ENCODE assay signal across 11 cellular contexts in genomic region chr10:79113827-79114226, GRCh38. TPM values are rescaled to one million over a fixed set of nuclear protein-coding genes. Genes with fewer than 3 reads are reported as not detected.
DNase-seq lines count a peak whose midpoint lies in the region; ATAC-seq and TF ChIP-seq lines count a peak whose summit lies in the region.
"Had no signal": no experiment of that assay in that cellular context is flagged by ENCODE, and none has a peak within 500 bp of the region (broad histone marks: within the 10 kb centered on the region; RNA-seq: fewer than 3 reads in every experiment).

No MANE protein-coding gene starts in this region.

- ATAC-seq in CD4-positive, CD25-positive, alpha-beta regulatory T cell (ENCODE audit: low read depth in 2 of 2), result no peak
- ATAC-seq in HG02623 (IDR thresholded peaks at IDR 0.05; ENCODE audit: unreplicated experiment), result no peak

- H3K9ac ChIP-seq in trophoblast cell (ENCODE audit: low read length), result no peak overlapping the region

- no peak overlapping the region for H3K14ac ChIP-seq in trophoblast cell (ENCODE audit: low read length)

- no peak overlapping the region for H4K8ac ChIP-seq in trophoblast cell (ENCODE audit: low read depth, low read length)

- H2AK5ac ChIP-seq in trophoblast cell (ENCODE audit: low read length), result no peak overlapping the region

- no peaks in the 10 kb centered on the region for H3K4me1 ChIP-seq in CD4-positive, CD25-positive, alpha-beta regulatory T cell (ENCODE audit: control insufficient read depth, insufficient read depth, low read length, poor library complexity, severe bottlenecking)
- H3K4me1 ChIP-seq in trophoblast cell (ENCODE audit: control insufficient read depth in 1 of 2, insufficient read depth in 2 of 2, low read length in 2 of 2), result peaks cover 0 to 13% of the 10 kb centered on the region in 2 experiments

- no peak overlapping the region for H2AFZ ChIP-seq in trophoblast cell (ENCODE audit: insufficient read depth, low read length, poor library complexity)

- H3K18ac ChIP-seq in trophoblast cell (ENCODE audit: low read length), result no peak overlapping the region

- H3K4me2 ChIP-seq in trophoblast cell (ENCODE audit: low read length), result no peak overlapping the region

- no peaks in the 10 kb centered on the region for H3K79me1 ChIP-seq in trophoblast cell (ENCODE audit: low read length)

- H3K4me3 ChIP-seq in CD4-positive, CD25-positive, alpha-beta regulatory T cell (ENCODE audit: low read depth, low read length), result no peak overlapping the region
- H3K4me3 ChIP-seq in trophoblast cell (ENCODE audit: low read depth, low read length), result no peak overlapping the region
- no peak overlapping the region for H3K4me3 ChIP-seq in coronary artery

- no peak overlapping the region for H2BK12ac ChIP-seq in trophoblast cell (ENCODE audit: low read length)

- no peak for TF ChIP-seq CTCF in glutamatergic neuron (IDR thresholded peaks at IDR 0.05; ENCODE audit: partially characterized antibody, unreplicated experiment)
- no peak for TF ChIP-seq CTCF in coronary artery (IDR thresholded peaks at IDR 0.05)
- no peak for TF ChIP-seq CTCF in GM20000 (IDR thresholded peaks at IDR 0.05; ENCODE audit: extremely low read depth, missing control alignments)

- peaks cover 1% of the 10 kb centered on the region for H3K36me3 ChIP-seq in CD4-positive, CD25-positive, alpha-beta regulatory T cell (ENCODE audit: control insufficient read depth, insufficient read depth, low read length)
- H3K36me3 ChIP-seq in trophoblast cell (ENCODE audit: control insufficient read depth in 1 of 2, insufficient read depth in 2 of 2, low read length in 2 of 2), result peaks cover 50 to 52% of the 10 kb centered on the region in 2 experiments

- H3K4me1 Mint-ChIP-seq in CD4-positive, CD25-positive, alpha-beta regulatory T cell, result peaks cover 0 to 57% (median 17%) of the 10 kb centered on the region in 4 donors
- peaks cover 65% of the 10 kb centered on the region for H3K4me1 Mint-ChIP-seq in glutamatergic neuron (ENCODE audit: low read depth, unreplicated experiment)

- no peak overlapping the region for H2BK5ac ChIP-seq in trophoblast cell (ENCODE audit: low read depth, low read length, poor library complexity)

- no peak overlapping the region for H4K12ac ChIP-seq in trophoblast cell (ENCODE audit: low read depth, low read length)

- no peak overlapping the region for H3K23ac ChIP-seq in trophoblast cell (ENCODE audit: low read length)

- H3K27ac ChIP-seq in CD4-positive, CD25-positive, alpha-beta regulatory T cell (ENCODE audit: insufficient read depth, low read length, poor library complexity, severe bottlenecking), result no peak overlapping the region
- H3K27ac ChIP-seq in trophoblast cell (ENCODE audit: low read depth, low read length) (no peak overlapping the region), coronary artery (no peak overlapping the region)

- H3K36me3 Mint-ChIP-seq in CD4-positive, CD25-positive, alpha-beta regulatory T cell, result no peaks in the 10 kb centered on the region
- H3K36me3 Mint-ChIP-seq in glutamatergic neuron (ENCODE audit: unreplicated experiment), result no peaks in the 10 kb centered on the region

- no peaks in the 10 kb centered on the region for H3K9me3 Mint-ChIP-seq in CD4-positive, CD25-positive, alpha-beta regulatory T cell
- H3K9me3 Mint-ChIP-seq in glutamatergic neuron (ENCODE audit: unreplicated experiment), result peaks cover 14% of the 10 kb centered on the region
- H3K9me3 Mint-ChIP-seq: CD8-positive, alpha-beta memory T cell had no signal

- WGBS in trophoblast cell (ENCODE audit: extremely low coverage, insufficient coverage, insufficient read length), result no CpG with 5 or more reads among the region's 9 CpGs

- no peak overlapping the region for H4K91ac ChIP-seq in trophoblast cell (ENCODE audit: low read depth, low read length)

- H3K79me2 ChIP-seq in trophoblast cell (ENCODE audit: control insufficient read depth, insufficient read depth, low read length, poor library complexity), result peaks cover 21% of the 10 kb centered on the region

- H3K27me3 Mint-ChIP-seq in CD4-positive, CD25-positive, alpha-beta regulatory T cell, result no peaks in the 10 kb centered on the region
- peaks cover 22% of the 10 kb centered on the region for H3K27me3 Mint-ChIP-seq in glutamatergic neuron (ENCODE audit: unreplicated experiment)
- H3K27me3 Mint-ChIP-seq: CD8-positive, alpha-beta memory T cell had no signal

- DNase-seq in CD4-positive, CD25-positive, alpha-beta regulatory T cell, result no peak
- DNase-seq in SK-N-DZ (ENCODE audit: low spot score) (peak; percentile 28), glutamatergic neuron (no peak), trophoblast cell (no peak), coronary artery (ENCODE audit: low spot score) (no peak), NCI-H1105 treated with DMSO at 0.1 percent for 48 hours (lab: John Stamatoyannopoulos, UW) (no peak), GM20000 (ENCODE audit: low spot score) (no peak)
- DNase-seq: CD8-positive, alpha-beta memory T cell; NCI-H1930; stimulated activated CD4-positive, alpha-beta T cell treated with anti-CD3 and anti-CD28 coated beads, Interleukin-4, amount 100 ng/mL, for 4 hours had no signal

- H3K27ac Mint-ChIP-seq in CD4-positive, CD25-positive, alpha-beta regulatory T cell, result peak overlapping the region; percentile 36 to 94 (median 42)
- H3K27ac Mint-ChIP-seq in glutamatergic neuron (ENCODE audit: unreplicated experiment), result peak overlapping the region; percentile 89

- peak overlapping the region; percentile 49 for H3K4ac ChIP-seq in trophoblast cell (ENCODE audit: low read depth, low read length)

- no peak overlapping the region for H2BK120ac ChIP-seq in trophoblast cell (ENCODE audit: insufficient read depth, low read length, poor library complexity)

- no peak overlapping the region for H3K4me3 Mint-ChIP-seq in CD4-positive, CD25-positive, alpha-beta regulatory T cell
- H3K4me3 Mint-ChIP-seq in glutamatergic neuron (ENCODE audit: unreplicated experiment), result peak overlapping the region; percentile 50
- H3K4me3 Mint-ChIP-seq: CD8-positive, alpha-beta memory T cell had no signal

- no peaks in the 10 kb centered on the region for H3K9me3 ChIP-seq in CD4-positive, CD25-positive, alpha-beta regulatory T cell (ENCODE audit: control insufficient read depth in 2 of 2, low read length in 2 of 2)
- no peaks in the 10 kb centered on the region for H3K9me3 ChIP-seq in trophoblast cell (ENCODE audit: insufficient read depth, low read depth, low read length)

- H3K27me3 ChIP-seq in CD4-positive, CD25-positive, alpha-beta regulatory T cell (ENCODE audit: control insufficient read depth, insufficient read depth, low read length), result no peaks in the 10 kb centered on the region
- H3K27me3 ChIP-seq in trophoblast cell (ENCODE audit: insufficient read depth, low read length), result no peaks in the 10 kb centered on the region

RNA-seq across cellular contexts. Expression of gene ZMIZ1, which starts 45.1 kb away (rescaled TPM):
- 34.8 TPM for total RNA-seq in CD4-positive, CD25-positive, alpha-beta regulatory T cell
- polyA plus RNA-seq in CD4-positive, CD25-positive, alpha-beta regulatory T cell, result 1 to 10 TPM; 1.5 to 2.3 (median 1.9) TPM
- polyA plus RNA-seq in SK-N-DZ (2014; cell fraction: cytosol; rRNA removed), result 59.1 and 66.8 TPM in 2 replicates
- polyA plus RNA-seq in SK-N-DZ (2014; cell fraction: nucleus; rRNA removed), result 30.6 and 71.5 TPM in 2 replicates
- 230 TPM for total RNA-seq in glutamatergic neuron (ENCODE audit: unreplicated experiment)
- 52.4 and 54.3 TPM in 2 replicates for polyA plus RNA-seq in trophoblast cell (2013)
